16 cellular contexts compared by ENCODE assay signal in the genomic region with DNA sequence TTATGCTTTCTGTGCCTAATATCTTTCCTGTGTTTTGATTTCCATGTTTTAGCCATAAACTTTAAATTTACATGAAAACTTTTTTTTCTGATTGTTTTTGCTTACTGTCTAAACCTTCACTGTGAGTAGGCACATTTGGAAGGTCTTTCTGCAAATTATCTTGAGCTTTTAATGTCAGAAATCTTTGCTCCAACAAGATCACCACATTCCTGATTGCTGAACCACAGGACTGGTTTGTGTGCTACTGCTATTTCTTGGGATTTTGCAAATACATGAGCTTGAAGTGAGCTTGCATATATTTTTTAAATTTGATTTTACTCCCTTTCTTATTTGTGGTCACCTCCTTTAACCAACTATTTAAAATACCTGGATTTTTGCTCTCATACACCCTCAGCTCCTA.
"Had no signal": no experiment of that assay in that cellular context is flagged by ENCODE, and none has a peak within 500 bp of the region (broad histone marks: within the 10 kb centered on the region; RNA-seq: fewer than 3 reads in every experiment).

No MANE protein-coding gene starts in this region.

- H3K27ac ChIP-seq: heart left ventricle, thoracic aorta had no signal

- ATAC-seq: activated naive CD4-positive, alpha-beta T cell treated with anti-CD3 and anti-CD28 coated beads, Interleukin-2, amount 50 U/mL, for 72 hours; activated T-helper 17 cell treated with anti-CD3 and anti-CD28 coated beads, Interleukin-2, amount 50 U/mL, for 72 hours; effector memory CD8-positive, alpha-beta T cell; heart left ventricle; left lobe of liver; sciatic nerve had no signal

- H3K4me3 ChIP-seq: heart left ventricle, thoracic aorta had no signal

- H3K9me3 Mint-ChIP-seq: activated naive CD4-positive, alpha-beta T cell treated with anti-CD3 and anti-CD28 coated beads, Interleukin-2, amount 50 U/mL, for 72 hours; activated T-helper 17 cell treated with anti-CD3 and anti-CD28 coated beads, Interleukin-2, amount 50 U/mL, for 72 hours; effector memory CD8-positive, alpha-beta T cell; memory B cell; nephron; stimulated activated naive CD8-positive, alpha-beta T cell treated with anti-CD3 and anti-CD28 coated beads, Interleukin-15, Interleukin-2, amounts not matched to agents 100 ng/mL and 50 ng/mL, for 24 hours; T-helper 2 cell treated with Interferon-gamma antibody and Interleukin-4, amounts not matched to agents 5 μg/mL and 100 μg/mL, for 36 hours had no signal

- H3K9me3 ChIP-seq: heart left ventricle, thoracic aorta had no signal

- H3K4me1 Mint-ChIP-seq: memory B cell, nephron had no signal

- H3K4me3 Mint-ChIP-seq: activated T-helper 17 cell treated with anti-CD3 and anti-CD28 coated beads, Interleukin-2, amount 50 U/mL, for 72 hours; effector memory CD8-positive, alpha-beta T cell; memory B cell; nephron; stimulated activated naive CD8-positive, alpha-beta T cell treated with anti-CD3 and anti-CD28 coated beads, Interleukin-15, Interleukin-2, amounts not matched to agents 100 ng/mL and 50 ng/mL, for 24 hours; T-helper 2 cell treated with Interferon-gamma antibody and Interleukin-4, amounts not matched to agents 5 μg/mL and 100 μg/mL, for 36 hours had no signal

- DNase-seq: activated CD4-positive, alpha-beta T cell treated with anti-CD3 and anti-CD28 coated beads, Interleukin-2, amount 50 U/mL, for 1 hour; activated T-cell treated with anti-CD3 and anti-CD28 coated beads for 4 hours; cortex of kidney; effector memory CD8-positive, alpha-beta T cell; erythroblast; heart left ventricle; stimulated activated CD4-positive, alpha-beta T cell treated with anti-CD3 and anti-CD28 coated beads, Interleukin-12 subunit alpha, Interleukin-12 subunit beta, amount 100 ng/mL, for 4 hours had no signal

- H3K27me3 Mint-ChIP-seq: activated T-helper 17 cell treated with anti-CD3 and anti-CD28 coated beads, Interleukin-2, amount 50 U/mL, for 72 hours; effector memory CD8-positive, alpha-beta T cell; memory B cell; stimulated activated naive CD8-positive, alpha-beta T cell treated with anti-CD3 and anti-CD28 coated beads, Interleukin-15, Interleukin-2, amounts not matched to agents 100 ng/mL and 50 ng/mL, for 24 hours had no signal

- H3K27me3 ChIP-seq: heart left ventricle had no signal

- H3K27ac Mint-ChIP-seq: activated T-helper 17 cell treated with anti-CD3 and anti-CD28 coated beads, Interleukin-2, amount 50 U/mL, for 72 hours; effector memory CD8-positive, alpha-beta T cell; memory B cell; stimulated activated naive CD8-positive, alpha-beta T cell treated with anti-CD3 and anti-CD28 coated beads, Interleukin-15, Interleukin-2, amounts not matched to agents 100 ng/mL and 50 ng/mL, for 24 hours; T-helper 2 cell treated with Interferon-gamma antibody and Interleukin-4, amounts not matched to agents 5 μg/mL and 100 μg/mL, for 36 hours had no signal

- H3K4me1 ChIP-seq: heart left ventricle had no signal
